Comparison of ENCODE assay signal across 19 cellular contexts in the genomic region with DNA sequence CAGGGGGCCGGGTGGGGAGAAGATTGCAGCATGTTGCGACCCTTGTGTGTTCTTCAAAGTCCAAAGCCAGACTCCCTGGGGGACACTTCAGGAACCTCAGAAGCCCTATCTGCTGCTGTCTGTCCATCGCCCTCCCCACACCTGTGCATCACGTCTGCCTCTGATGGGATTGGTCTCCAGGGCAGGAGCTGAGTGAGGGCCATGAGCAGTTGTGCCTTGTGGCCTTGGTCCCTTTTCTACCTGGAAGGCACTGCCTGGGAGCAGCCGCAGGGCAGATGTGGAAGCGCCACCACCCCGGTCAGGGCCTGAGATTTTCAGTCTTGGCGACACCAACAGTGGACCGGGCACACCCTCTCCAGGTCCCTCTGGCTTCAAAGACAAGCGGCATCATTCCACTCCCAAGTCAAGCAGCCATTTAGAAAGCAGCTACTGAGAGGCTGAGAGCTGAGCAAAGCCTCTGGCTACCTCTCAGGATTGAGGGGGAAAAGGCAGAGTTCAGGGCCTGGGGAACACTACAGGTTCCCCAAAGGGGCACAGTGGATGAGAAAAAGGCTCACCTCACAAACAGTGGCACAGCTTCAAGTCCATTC.
"Had no signal": no experiment of that assay in that cellular context is flagged by ENCODE, and none has a peak within 500 bp of the region (broad histone marks: within the 10 kb centered on the region; RNA-seq: fewer than 3 reads in every experiment).

No MANE protein-coding gene starts in this region.

- H3K27ac Mint-ChIP-seq: effector memory CD8-positive, alpha-beta T cell; naive thymus-derived CD8-positive, alpha-beta T cell; stimulated activated memory B cell treated with anti-CD40 and anti-IgM and Interleukin-4, amounts not matched to agents 10 μg/mL and 1 μg/mL and 100 μg/mL, for 72 hours; stimulated activated naive CD8-positive, alpha-beta T cell treated with anti-CD3 and anti-CD28 coated beads, Interleukin-15, amount 100 ng/mL, for 72 hours had no signal

- H3K4me1 Mint-ChIP-seq: central memory CD8-positive, alpha-beta T cell; naive thymus-derived CD8-positive, alpha-beta T cell; neural crest cell; stimulated activated memory B cell treated with anti-CD40 and anti-IgM and Interleukin-4, amounts not matched to agents 10 μg/mL and 1 μg/mL and 100 μg/mL, for 72 hours; stimulated activated naive CD8-positive, alpha-beta T cell treated with anti-CD3 and anti-CD28 coated beads, Interleukin-15, amount 100 ng/mL, for 72 hours had no signal

- DNase-seq: effector memory CD8-positive, alpha-beta T cell; foreskin keratinocyte; hippocampal formation; kidney glomerular epithelial cell; mesendoderm; mucosa of descending colon; naive thymus-derived CD8-positive, alpha-beta T cell; nucleus accumbens; ovary; right lobe of liver; stimulated activated CD4-positive, alpha-beta T cell treated with anti-CD3 and anti-CD28 coated beads, Interleukin-4, amount 100 ng/mL, for 1 hour; stimulated activated naive CD8-positive, alpha-beta T cell treated with anti-CD3 and anti-CD28 coated beads, Interleukin-15, amount 100 ng/mL, for 72 hours; testis; upper lobe of right lung had no signal

- H3K4me3 Mint-ChIP-seq: central memory CD8-positive, alpha-beta T cell; effector memory CD8-positive, alpha-beta T cell; naive thymus-derived CD8-positive, alpha-beta T cell; neural crest cell; stimulated activated memory B cell treated with anti-CD40 and anti-IgM and Interleukin-4, amounts not matched to agents 10 μg/mL and 1 μg/mL and 100 μg/mL, for 72 hours; stimulated activated naive CD8-positive, alpha-beta T cell treated with anti-CD3 and anti-CD28 coated beads, Interleukin-15, amount 100 ng/mL, for 72 hours had no signal

- ATAC-seq: effector memory CD8-positive, alpha-beta T cell; foreskin keratinocyte; mucosa of descending colon; naive thymus-derived CD8-positive, alpha-beta T cell; right lobe of liver; stimulated activated memory B cell treated with anti-CD40 and anti-IgM and Interleukin-4, amounts not matched to agents 10 μg/mL and 1 μg/mL and 100 μg/mL, for 72 hours; stimulated activated naive CD8-positive, alpha-beta T cell treated with anti-CD3 and anti-CD28 coated beads, Interleukin-15, amount 100 ng/mL, for 72 hours; upper lobe of right lung had no signal

- H3K9me3 ChIP-seq: mucosa of descending colon, ovary, prostate gland, right lobe of liver, testis, tibial nerve, upper lobe of right lung had no signal

- H3K4me1 ChIP-seq: foreskin keratinocyte, prostate gland, right lobe of liver, testis, tibial nerve, upper lobe of right lung had no signal

- H3K27me3 ChIP-seq: foreskin keratinocyte, ovary, right lobe of liver, testis, tibial nerve, upper lobe of right lung had no signal

- H3K4me3 ChIP-seq: mucosa of descending colon, ovary, prostate gland, right lobe of liver, testis, tibial nerve, upper lobe of right lung had no signal

- H3K27ac ChIP-seq: foreskin keratinocyte, ovary, prostate gland, right lobe of liver, testis, tibial nerve, upper lobe of right lung had no signal

- H3K9me3 Mint-ChIP-seq: central memory CD8-positive, alpha-beta T cell; effector memory CD8-positive, alpha-beta T cell; neural crest cell had no signal

- H3K36me3 ChIP-seq: ovary, prostate gland, right lobe of liver, tibial nerve, upper lobe of right lung had no signal

- H3K36me3 Mint-ChIP-seq: naive thymus-derived CD8-positive, alpha-beta T cell; stimulated activated memory B cell treated with anti-CD40 and anti-IgM and Interleukin-4, amounts not matched to agents 10 μg/mL and 1 μg/mL and 100 μg/mL, for 72 hours had no signal
